In genomic region chr21:45128613-45129226, GRCh38 we compare ENCODE assay signal across 8 cellular contexts. TPM values are rescaled to one million over a fixed set of nuclear protein-coding genes. Genes with fewer than 3 reads are reported as not detected.
DNase-seq lines count a peak whose midpoint lies in the region; ATAC-seq, FAIRE-seq and TF ChIP-seq lines count a peak whose summit lies in the region.

No MANE protein-coding gene starts in this region.

- peak overlapping the region; percentile 87 for H3K4me2 ChIP-seq in osteoblast (ENCODE audit: insufficient read depth, low read length)

- no peak for TF ChIP-seq POLR2A in testis (IDR thresholded peaks at IDR 0.05)

- H3K27me3 ChIP-seq in osteoblast (ENCODE audit: insufficient read depth, low read length) = no peaks in the 10 kb centered on the region
- H3K27me3 ChIP-seq in testis = no peaks in the 10 kb centered on the region

- H3K79me2 ChIP-seq in osteoblast (ENCODE audit: insufficient read depth, low read length) = peaks cover 32% of the 10 kb centered on the region

- H3K4me1 ChIP-seq in osteoblast (ENCODE audit: insufficient read depth, low read length) (peaks cover 37% of the 10 kb centered on the region), testis (peaks cover 15% of the 10 kb centered on the region)

- peaks cover 16% of the 10 kb centered on the region for H4K20me1 ChIP-seq in osteoblast (ENCODE audit: insufficient read depth, low read length)

- intact Hi-C loops in testis (cut with DNase I; ENCODE audit: low total_unique reads) = no loop called here

- H3K9me3 ChIP-seq in osteoblast (ENCODE audit: low read depth, low read length) (no peaks in the 10 kb centered on the region), testis (no peaks in the 10 kb centered on the region)

- ATAC-seq in HG02588 (IDR thresholded peaks at IDR 0.05; ENCODE audit: unreplicated experiment) = no peak

- no peak overlapping the region for H3K4me3 ChIP-seq in osteoblast (ENCODE audit: insufficient read depth, low read length)
- H3K4me3 ChIP-seq in testis = no peak overlapping the region

- WGBS in testis, 2 donors = 70 to 74% methylated on average over 10 of the region's 10 CpGs

- peak; percentile 20 for FAIRE-seq in HTR-8/SVneo (lab: Jason Lieb, UNC)

- DNase-seq in COR-L47 (lab: John Stamatoyannopoulos, UW) = peak; percentile 67
- DNase-seq in HTR-8/SVneo (ENCODE audit: insufficient read length, low spot score) = peak; percentile 80
- peak; percentile 65 for DNase-seq in RPMI7951 (ENCODE audit: low read depth)
- DNase-seq in activated T-helper 1 cell treated with anti-CD3 and anti-CD28 coated beads, Interleukin-2, amount 50 U/mL, for 16 hours (ENCODE audit: low read depth in 1 of 2, low spot score in 1 of 2) = peak; percentile 48 to 55
- peak; percentile 72 for DNase-seq in fibroblast of the conjunctiva (ENCODE audit: low read depth)
- peak; percentile 94 for DNase-seq in osteoblast (ENCODE audit: insufficient read length, low spot score, missing footprints)
- DNase-seq in testis = peak; percentile 73

- TF ChIP-seq CTCF in osteoblast (IDR thresholded peaks at IDR 0.05; ENCODE audit: extremely low read depth, low read depth, low read length) (peak; percentile 95), testis (IDR thresholded peaks at IDR 0.05) (peak; percentile 52 to 65 (median 54))

- H2AFZ ChIP-seq in osteoblast (ENCODE audit: low read length) = no peak overlapping the region

- peak overlapping the region; percentile 83 for H3K27ac ChIP-seq in osteoblast (ENCODE audit: low read depth, low read length)
- H3K27ac ChIP-seq in testis = peak overlapping the region in 1 of 2 donors; percentile 65

- H3K36me3 ChIP-seq in osteoblast (ENCODE audit: insufficient read depth, low read length) (no peaks in the 10 kb centered on the region), testis (ENCODE audit: low read depth, missing control alignments) (no peaks in the 10 kb centered on the region)

RNA-seq across cellular contexts. Expression of gene ADARB1, which starts 54.3 kb away (rescaled TPM):
- 1.2 and 1.3 TPM in 2 replicates for total RNA-seq in RPMI7951 (2014; rRNA removed; shearing (Covaris generic))
- total RNA-seq in osteoblast (19.5 and 28.9 TPM in 2 replicates), testis (10 to 100 TPM; 17.6 TPM)
- polyA plus RNA-seq in testis (ENCODE audit: insufficient read depth, low read depth, low replicate concordance) = 23.0 TPM
